In genomic region chr5:127686424-127686823, GRCh38 we compare ENCODE assay signal across 31 cellular contexts. TPM values are rescaled to one million over a fixed set of nuclear protein-coding genes. Genes with fewer than 3 reads are reported as not detected.
"Had no signal": no experiment of that assay in that cellular context is flagged by ENCODE, and none has a peak within 500 bp of the region (broad histone marks: within the 10 kb centered on the region; RNA-seq: fewer than 3 reads in every experiment).

No MANE protein-coding gene starts in this region.

- H3K36me3 ChIP-seq: brain microvascular endothelial cell, MG63, SJCRH30 had no signal

- H3K27me3 ChIP-seq: brain microvascular endothelial cell, MG63, SJCRH30 had no signal

- H3K9ac ChIP-seq: KMS-11, SK-N-SH had no signal

- H3K27ac ChIP-seq: brain microvascular endothelial cell, KMS-11, SJCRH30, VCaP had no signal

- ATAC-seq: activated T-helper 17 cell treated with anti-CD3 and anti-CD28 coated beads, Interleukin-2, amount 50 U/mL, for 72 hours had no signal

- H3K4me3 ChIP-seq: MG63, SJCRH30 had no signal

- H3K9me3 ChIP-seq: MG63, SJCRH30, SK-N-SH had no signal

- H3K4me1 ChIP-seq: SJCRH30 had no signal

- DNase-seq: activated CD4-positive, alpha-beta memory T cell treated with anti-CD3 and anti-CD28 coated beads, Interleukin-2, amount 10 ng/mL, durations not matched to agents 7 days and 5 days; activated CD4-positive, alpha-beta T cell treated with anti-CD3 and anti-CD28 coated beads, Interleukin-2, amount 10 ng/mL, durations not matched to agents 7 days and 5 days; activated CD4-positive, CD25-positive, alpha-beta regulatory T cell; activated gamma-delta T cell treated with Interleukin-2 at 50 U/mL for 16 hours; activated naive CD4-positive, alpha-beta T cell treated with anti-CD3 and anti-CD28 coated beads, Interleukin-2, amount 10 ng/mL, durations not matched to agents 7 days and 5 days; activated naive CD8-positive, alpha-beta T cell treated with anti-CD3 and anti-CD28 coated beads for 36 hours; activated T-cell treated with anti-CD3 and anti-CD28 coated beads for 4 hours; activated T-cell treated with anti-CD3 and anti-CD28 coated beads, Interleukin-2, amount 50 U/mL, for 48 hours; brain microvascular endothelial cell; MG63; MV-4-11; NCI-H1092 treated with DMSO at 0.1 percent for 48 hours; NCI-H1417 treated with DMSO at 0.1 percent for 48 hours; NCI-H1694; NCI-H2029; NCI-H2107; NCI-H345; NCI-H510A; NCI-H526 treated with DMSO at 0.1 percent for 48 hours; NCI-H82; SJCRH30; SK-N-SH; T-helper 1 cell had no signal

- H3K4me2 ChIP-seq: KMS-11, SK-N-SH had no signal

RNA-seq across cellular contexts. Expression of gene CCDC192, which starts 16.8 kb away (rescaled TPM):
- total RNA-seq: activated CD4-positive, alpha-beta memory T cell treated with anti-CD3 and anti-CD28 coated beads, Interleukin-2, amount 10 ng/mL, durations not matched to agents 7 days and 5 days; activated CD4-positive, alpha-beta T cell treated with anti-CD3 and anti-CD28 coated beads, Interleukin-2, amount 10 ng/mL, durations not matched to agents 7 days and 5 days; activated CD8-positive, alpha-beta memory T cell treated with anti-CD3 and anti-CD28 coated beads for 36 hours; activated naive CD8-positive, alpha-beta T cell treated with anti-CD3 and anti-CD28 coated beads for 36 hours; activated T-helper 17 cell treated with anti-CD3 and anti-CD28 coated beads, Interleukin-2, amount 50 U/mL, for 72 hours; OCI-LY7; RPMI7951; SJCRH30; T-helper 2 cell treated with Interferon-gamma antibody and Interleukin-4, amounts not matched to agents 100 ng/mL and 5 ng/mL, for 36 hours had no signal
- polyA plus RNA-seq: SK-N-SH had no signal

RNA-seq across cellular contexts. Expression of gene CTXN3, which starts 37.5 kb away (rescaled TPM):
- total RNA-seq: activated CD4-positive, alpha-beta memory T cell treated with anti-CD3 and anti-CD28 coated beads, Interleukin-2, amount 10 ng/mL, durations not matched to agents 7 days and 5 days; activated CD4-positive, alpha-beta T cell treated with anti-CD3 and anti-CD28 coated beads, Interleukin-2, amount 10 ng/mL, durations not matched to agents 7 days and 5 days; activated CD8-positive, alpha-beta memory T cell treated with anti-CD3 and anti-CD28 coated beads for 36 hours; activated naive CD8-positive, alpha-beta T cell treated with anti-CD3 and anti-CD28 coated beads for 36 hours; activated T-helper 17 cell treated with anti-CD3 and anti-CD28 coated beads, Interleukin-2, amount 50 U/mL, for 72 hours; OCI-LY7; RPMI7951; SJCRH30; T-helper 2 cell treated with Interferon-gamma antibody and Interleukin-4, amounts not matched to agents 100 ng/mL and 5 ng/mL, for 36 hours had no signal
- polyA plus RNA-seq: adipose tissue, SK-N-SH had no signal
